ENCODE assay signal across 1 cellular context in genomic region chr14:21058903-21059302, GRCh38.
TF ChIP-seq lines count a peak whose summit lies in the region.

No MANE protein-coding gene starts in this region.

TF ChIP-seq in HepG2, 621 proteins besides CTCF, POLR2A, EP300 and RAD21 (continues in another document):
- TF ChIP-seq HNF1B (CRISPR knock-in tag; IDR thresholded peaks at IDR 0.05) (no peak), ZNF570 (CRISPR knock-in tag; IDR thresholded peaks at IDR 0.05; ENCODE audit: borderline replicate concordance) (no peak), POLR2AphosphoS5 (IDR thresholded peaks at IDR 0.05; ENCODE audit: low read depth, low read length) (no peak; the same call in 1 of the 2 replicates), ZNF703 (CRISPR knock-in tag; IDR thresholded peaks at IDR 0.05; ENCODE audit: borderline replicate concordance) (no peak), KAT7 (CRISPR knock-in tag; IDR thresholded peaks at IDR 0.05; ENCODE audit: borderline replicate concordance) (no peak), AHDC1 (CRISPR knock-in tag; IDR thresholded peaks at IDR 0.05; ENCODE audit: borderline replicate concordance) (0 out of 2 replicates have a peak, but pooled peaks have one; percentile 31), ZNF296 (CRISPR knock-in tag; conservative IDR thresholded peaks at IDR 0.05) (no peak), WIZ (CRISPR knock-in tag; IDR thresholded peaks at IDR 0.05) (no peak), ZNF777 (CRISPR knock-in tag; IDR thresholded peaks at IDR 0.05) (0 out of 2 replicates have a peak, but pooled peaks have one; percentile 46), ZNF687 (CRISPR knock-in tag; IDR thresholded peaks at IDR 0.05) (peak; percentile 75), MED13 (CRISPR knock-in tag; IDR thresholded peaks at IDR 0.05) (no peak), ZNF670 (CRISPR knock-in tag; IDR thresholded peaks at IDR 0.05; ENCODE audit: borderline replicate concordance) (no peak), ARID4A (CRISPR knock-in tag; IDR thresholded peaks at IDR 0.05; ENCODE audit: borderline replicate concordance) (peak; percentile 32; the same call in 1 of the 2 replicates), KDM1A (CRISPR knock-in tag; IDR thresholded peaks at IDR 0.05) (no peak), ZNF18 (CRISPR knock-in tag; IDR thresholded peaks at IDR 0.05; ENCODE audit: insufficient replicate concordance) (no peak), FOXP4 (CRISPR knock-in tag; IDR thresholded peaks at IDR 0.05) (no peak), PRPF4 (IDR thresholded peaks at IDR 0.05; ENCODE audit: low read depth, low read length, poor library complexity, severe bottlenecking) (no peak), ZNF549 (CRISPR knock-in tag; IDR thresholded peaks at IDR 0.05) (no peak), ZNF512 (CRISPR knock-in tag; IDR thresholded peaks at IDR 0.05) (no peak), ETV5 (CRISPR knock-in tag; IDR thresholded peaks at IDR 0.05; ENCODE audit: borderline replicate concordance) (peak; percentile 35; the same call in 1 of the 2 replicates), ZNF10 (CRISPR knock-in tag; IDR thresholded peaks at IDR 0.05; ENCODE audit: borderline replicate concordance, low read depth) (no peak), ZBTB38 (CRISPR knock-in tag; IDR thresholded peaks at IDR 0.05) (peak; percentile 79), ZBTB3 (CRISPR knock-in tag; IDR thresholded peaks at IDR 0.05; ENCODE audit: borderline replicate concordance, low read depth) (no peak), ZNF792 (CRISPR knock-in tag; IDR thresholded peaks at IDR 0.05) (no peak), THAP8 (CRISPR knock-in tag; IDR thresholded peaks at IDR 0.05; ENCODE audit: borderline replicate concordance) (no peak), ZNF7 (CRISPR knock-in tag; IDR thresholded peaks at IDR 0.05) (no peak), CENPBD1 (CRISPR knock-in tag; IDR thresholded peaks at IDR 0.05; ENCODE audit: borderline replicate concordance, low read depth) (no peak), SP140L (CRISPR knock-in tag; IDR thresholded peaks at IDR 0.05; ENCODE audit: borderline replicate concordance) (no peak), NCOA1 (CRISPR knock-in tag; IDR thresholded peaks at IDR 0.05) (no peak)
